ENCODE assay signal across 10 cellular contexts in the genomic region with DNA sequence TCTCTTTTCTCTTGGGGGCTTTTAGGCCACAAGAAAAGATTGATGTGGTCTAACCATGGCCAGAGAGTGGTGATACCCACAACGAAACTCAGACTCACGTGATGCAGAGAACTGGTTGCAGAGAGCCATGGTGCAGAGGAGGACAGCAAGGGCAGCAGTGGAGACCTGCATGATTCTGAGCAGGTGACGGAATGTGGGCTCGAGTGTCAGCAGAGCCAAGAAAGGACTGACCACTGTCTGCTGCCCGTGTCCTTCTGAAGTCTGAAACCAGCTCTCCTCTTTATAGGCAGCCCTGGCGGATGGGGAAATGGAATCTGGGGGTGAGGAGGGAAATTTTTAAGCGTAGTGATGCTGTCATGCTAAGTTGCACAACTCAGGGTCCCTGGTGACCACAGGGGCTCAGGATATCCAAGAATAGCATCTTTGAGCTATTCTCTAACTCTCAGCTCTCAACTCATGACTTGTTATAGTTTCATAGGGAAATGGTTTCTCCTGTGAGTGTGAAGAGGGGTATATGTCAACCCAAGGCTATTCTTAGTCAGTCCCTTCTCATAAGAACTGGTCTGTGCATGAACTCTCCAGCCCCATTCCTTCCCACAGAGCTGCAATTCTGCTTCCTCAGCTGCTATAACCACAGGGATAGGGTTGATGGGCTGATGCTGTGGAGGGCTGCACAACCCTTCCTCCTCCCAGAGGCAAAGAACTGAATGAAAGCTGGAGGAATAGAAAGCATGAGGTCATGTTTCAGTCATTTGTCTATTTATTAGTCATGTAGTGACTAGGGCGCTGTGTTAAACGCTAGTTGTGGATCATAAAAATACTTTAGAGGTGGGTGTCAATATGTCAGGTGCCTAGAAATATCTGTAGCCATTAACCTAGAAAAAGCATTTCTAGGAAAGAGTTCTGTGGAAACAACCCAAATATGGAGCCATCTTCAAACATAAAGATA. TPM values are rescaled to one million over a fixed set of nuclear protein-coding genes. Genes with fewer than 3 reads are reported as not detected.
A peak's percentile ranks its signal among the peaks of the same experiment; 100 is the strongest.
DNase-seq lines count a peak whose midpoint lies in the region; ATAC-seq, FAIRE-seq and TF ChIP-seq lines count a peak whose summit lies in the region.
"Had no signal": no experiment of that assay in that cellular context is flagged by ENCODE, and none has a peak within 500 bp of the region (broad histone marks: within the 10 kb centered on the region; RNA-seq: fewer than 3 reads in every experiment).

A gene (minus strand): TSS at position 256 of the 949 bp plus-strand sequence. CDS start 85 bp downstream, at position 171.

- no peak for FAIRE-seq in frontal cortex (lab: Jason Lieb, UNC)
- FAIRE-seq: H1 had no signal

- peak; percentile 74 for ATAC-seq in GM19397 (IDR thresholded peaks at IDR 0.05; ENCODE audit: unreplicated experiment)
- peak; percentile 67 for ATAC-seq in HG03280 (IDR thresholded peaks at IDR 0.05; ENCODE audit: unreplicated experiment)
- ATAC-seq in activated CD8-positive, alpha-beta memory T cell treated with anti-CD3 and anti-CD28 coated beads, Interleukin-2, amount 10 ng/mL, durations not matched to agents 7 days and 5 days = peak; percentile 65
- peak in 2 of 4 donors; percentile 28 to 50 for ATAC-seq in psoas muscle

- peaks cover 83% of the 10 kb centered on the region for H3K4me1 Mint-ChIP-seq in activated CD8-positive, alpha-beta memory T cell treated with anti-CD3 and anti-CD28 coated beads, Interleukin-2, amount 10 ng/mL, durations not matched to agents 7 days and 5 days

- no peak for TF ChIP-seq CTCF in psoas muscle (IDR thresholded peaks at IDR 0.05)

- H3K27me3 ChIP-seq in psoas muscle (ENCODE audit: insufficient read depth in 3 of 3, low read length in 2 of 3) (peaks cover 0 to 1% (median 0%) of the 10 kb centered on the region in 3 donors), MG63 (no peaks in the 10 kb centered on the region)

- H3K9me3 ChIP-seq in psoas muscle (no peaks in the 10 kb centered on the region), MG63 (no peaks in the 10 kb centered on the region)

- peak within 1 kb of the TSS; percentile 74 for H3K4me3 Mint-ChIP-seq in activated CD8-positive, alpha-beta memory T cell treated with anti-CD3 and anti-CD28 coated beads, Interleukin-2, amount 10 ng/mL, durations not matched to agents 7 days and 5 days

- 54 to 58% (median 56%) methylated on average over 9 of the region's 9 CpGs for WGBS in psoas muscle, 3 donors

- H3K27ac ChIP-seq in psoas muscle = peak within 1 kb of the TSS; percentile 4

- H3K36me3 ChIP-seq in psoas muscle (ENCODE audit: insufficient read depth in 1 of 2, low read depth in 1 of 2) (no peaks in the 10 kb centered on the region), MG63 (no peaks in the 10 kb centered on the region)

- peak; percentile 2 for DNase-seq in EL
- DNase-seq in activated CD8-positive, alpha-beta memory T cell treated with anti-CD3 and anti-CD28 coated beads, Interleukin-2, amount 10 ng/mL, durations not matched to agents 7 days and 5 days = peak; percentile 82
- DNase-seq in psoas muscle = peak in 1 of 2 donors; percentile 64
- no peak for DNase-seq in MG63
- DNase-seq in frontal cortex (ENCODE audit: low spot score in 2 of 2) = no peak
- DNase-seq in NCI-H1048 (lab: John Stamatoyannopoulos, UW) = no peak

- H3K4me3 ChIP-seq in psoas muscle = no peak within 1 kb of the TSS
- H3K4me3 ChIP-seq in MG63 = no peak within 1 kb of the TSS
- H3K4me3 ChIP-seq: skin epidermis had no signal

- CTCF ChIA-PET in activated CD8-positive, alpha-beta memory T cell treated with anti-CD3 and anti-CD28 coated beads, Interleukin-2, amount 10 ng/mL, durations not matched to agents 7 days and 5 days (lab: Charles Lee) = interaction anchor here (0.9 to 4.6 kb wide), 9 partner anchors 8 to 210 kb away, joined by 3 to 24 read pairs (median 5); a partner anchor contains a TSS

- no peaks in the 10 kb centered on the region for H3K4me1 ChIP-seq in psoas muscle

- intact Hi-C loops in psoas muscle (cut with DNase I) = no loop called here

- H3K36me3 Mint-ChIP-seq in activated CD8-positive, alpha-beta memory T cell treated with anti-CD3 and anti-CD28 coated beads, Interleukin-2, amount 10 ng/mL, durations not matched to agents 7 days and 5 days = peaks cover 10% of the 10 kb centered on the region

- peaks cover 5% of the 10 kb centered on the region for H3K27me3 Mint-ChIP-seq in activated CD8-positive, alpha-beta memory T cell treated with anti-CD3 and anti-CD28 coated beads, Interleukin-2, amount 10 ng/mL, durations not matched to agents 7 days and 5 days

- H3K9me3 Mint-ChIP-seq in activated CD8-positive, alpha-beta memory T cell treated with anti-CD3 and anti-CD28 coated beads, Interleukin-2, amount 10 ng/mL, durations not matched to agents 7 days and 5 days (ENCODE audit: low read depth) = no peaks in the 10 kb centered on the region

- peak within 1 kb of the TSS; percentile 87 for H3K27ac Mint-ChIP-seq in activated CD8-positive, alpha-beta memory T cell treated with anti-CD3 and anti-CD28 coated beads, Interleukin-2, amount 10 ng/mL, durations not matched to agents 7 days and 5 days

RNA-seq across cellular contexts. Expression of the gene that starts here (rescaled TPM):
- 100 to 1,000 TPM in 1 of 2 experiments, 10 to 100 TPM in 1; 77.2 to 634 TPM for total RNA-seq in activated CD8-positive, alpha-beta memory T cell treated with anti-CD3 and anti-CD28 coated beads, Interleukin-2, amount 10 ng/mL, durations not matched to agents 7 days and 5 days
- total RNA-seq in psoas muscle = 1 to 10 TPM in 1 of 4 donors, under 1 TPM in 2, not detected in 1; 0.25 to 3.6 (median 0.30) TPM
- polyA plus RNA-seq in psoas muscle = under 1 TPM; 0.06 to 0.34 (median 0.22) TPM
- total RNA-seq in MG63 (2014; rRNA removed; shearing (Covaris generic); ENCODE audit: low replicate concordance) = not detected in 2 replicates
- total RNA-seq in frontal cortex = 2.0 TPM
- total RNA-seq: H1 had no signal
- polyA plus RNA-seq: H1 had no signal

Comparison
In these comparisons a context has a peak if more than half of its experiments do, and no peak if none do; other contexts are left out.
1. RNA of the gene that starts here (total RNA-seq): 77.2 to 634 TPM in activated CD8-positive, alpha-beta memory T cell treated with anti-CD3 and anti-CD28 coated beads, Interleukin-2, amount 10 ng/mL, durations not matched to agents 7 days and 5 days; 2.0 TPM in frontal cortex (single experiment), 0.25 to 3.6 TPM in psoas muscle and not detected in MG63; every median in the first group is over 10 times any median in the second.
2. DNase-seq: peak in EL (single experiment) and activated CD8-positive, alpha-beta memory T cell treated with anti-CD3 and anti-CD28 coated beads, Interleukin-2, amount 10 ng/mL, durations not matched to agents 7 days and 5 days (single experiment); none in MG63 (single experiment), frontal cortex (0 of 2) and NCI-H1048 (single experiment).